Comparison of ENCODE assay signal across 8 cellular contexts in genomic region chr16:49350265-49351103, GRCh38. TPM values are rescaled to one million over a fixed set of nuclear protein-coding genes. Genes with fewer than 3 reads are reported as not detected.
DNase-seq lines count a peak whose midpoint lies in the region; ATAC-seq and TF ChIP-seq lines count a peak whose summit lies in the region.

No MANE protein-coding gene starts in this region.

- H3K79me2 ChIP-seq in GM23248 (ENCODE audit: insufficient read depth), result no peaks in the 10 kb centered on the region

- H3K27me3 ChIP-seq in GM23248 (replicated peaks; ENCODE audit: insufficient read depth) (no peaks in the 10 kb centered on the region), vagina (no peaks in the 10 kb centered on the region)

- H3K4me3 ChIP-seq in GM23248, result no peak overlapping the region
- H3K4me3 ChIP-seq in vagina, result no peak overlapping the region

- H3K36me3 ChIP-seq in GM23248 (ENCODE audit: low read depth), result no peaks in the 10 kb centered on the region
- H3K36me3 ChIP-seq in vagina, result no peaks in the 10 kb centered on the region

- H3K27me3 Mint-ChIP-seq in activated T-cell treated with anti-CD3 and anti-CD28 coated beads, Interleukin-2, amount 50 U/mL, for 24 hours, result peaks cover 25% of the 10 kb centered on the region

- no peak overlapping the region for H3K27ac ChIP-seq in GM23248
- H3K27ac ChIP-seq in vagina, result no peak overlapping the region

- 28 to 33% methylated on average over 21 to 25 of the region's 25 CpGs for WGBS in GM23248 (ENCODE audit: low coverage in 1 of 2, low lambda C conversion rate in 2 of 2, missing lambda C conversion rate in 2 of 2), 2 experiments

- no peak overlapping the region for H3K9ac ChIP-seq in GM23248

- H3K9me3 Mint-ChIP-seq in activated T-cell treated with anti-CD3 and anti-CD28 coated beads, Interleukin-2, amount 50 U/mL, for 24 hours, result no peaks in the 10 kb centered on the region

- H2AFZ ChIP-seq in GM23248, result no peak overlapping the region

- no peaks in the 10 kb centered on the region for H3K36me3 Mint-ChIP-seq in activated T-cell treated with anti-CD3 and anti-CD28 coated beads, Interleukin-2, amount 50 U/mL, for 24 hours (ENCODE audit: low read depth)

- no peaks in the 10 kb centered on the region for H3K4me1 Mint-ChIP-seq in activated T-cell treated with anti-CD3 and anti-CD28 coated beads, Interleukin-2, amount 50 U/mL, for 24 hours (ENCODE audit: low read depth)

- no peak overlapping the region for H3K4me3 Mint-ChIP-seq in activated T-cell treated with anti-CD3 and anti-CD28 coated beads, Interleukin-2, amount 50 U/mL, for 24 hours

- no peak overlapping the region for H3K27ac Mint-ChIP-seq in activated T-cell treated with anti-CD3 and anti-CD28 coated beads, Interleukin-2, amount 50 U/mL, for 24 hours

- intact Hi-C loops in vagina (cut with DNase I), result loop anchor here (10.0 kb wide), 1 partner anchor 656 kb away; no protein-coding TSS in a partner anchor

- no peaks in the 10 kb centered on the region for H3K9me2 ChIP-seq in GM23248 (ENCODE audit: insufficient read depth)

- in situ Hi-C loops in GM23248 (cut with MboI), result loop anchor here (5.0 kb wide), 1 partner anchor 663 kb away; no protein-coding TSS in a partner anchor

- no peaks in the 10 kb centered on the region for H4K20me1 ChIP-seq in GM23248 (ENCODE audit: insufficient read depth)

- H3K4me2 ChIP-seq in GM23248 (ENCODE audit: unreplicated experiment), result no peak overlapping the region

- ATAC-seq in omental fat pad (ENCODE audit: low FRiP score), result no peak
- ATAC-seq in GM18505 (IDR thresholded peaks at IDR 0.05; ENCODE audit: unreplicated experiment), result no peak

- TF ChIP-seq CTCF in omental fat pad (IDR thresholded peaks at IDR 0.05) (peak in 1 of 3 donors; percentile 15), vagina (IDR thresholded peaks at IDR 0.05) (peak; percentile 51 to 80 (median 78))

- H3K4me1 ChIP-seq in GM23248 (ENCODE audit: insufficient read depth) (no peaks in the 10 kb centered on the region), vagina (no peaks in the 10 kb centered on the region)

- no peaks in the 10 kb centered on the region for H3F3A ChIP-seq in GM23248 (ENCODE audit: insufficient read depth)

- no peak for TF ChIP-seq POLR2A in vagina (IDR thresholded peaks at IDR 0.05)
- TF ChIP-seq POLR2A in GM18505 (IDR thresholded peaks at IDR 0.05; ENCODE audit: borderline replicate concordance, extremely low read depth, insufficient read depth, insufficient read length), result no peak

- DNase-seq in COLO829 (ENCODE audit: low spot score) (peak; percentile 40), GM23248 (peak; percentile 59), NCI-H748 (lab: John Stamatoyannopoulos, UW; ENCODE audit: unreplicated experiment) (peak; percentile 41), foreskin melanocyte (peak; percentile 27), omental fat pad (ENCODE audit: low spot score) (peak; percentile 60), vagina (ENCODE audit: extremely low spot score in 2 of 2) (no peak)
- peak; percentile 66 for DNase-seq in activated T-cell treated with anti-CD3 and anti-CD28 coated beads, Interleukin-2, amount 50 U/mL, for 24 hours

- no peaks in the 10 kb centered on the region for H3K9me3 ChIP-seq in GM23248 (ENCODE audit: low read depth)
- no peaks in the 10 kb centered on the region for H3K9me3 ChIP-seq in vagina

RNA-seq across cellular contexts. Expression of gene C16orf78, which starts 23.1 kb away (rescaled TPM):
- total RNA-seq in GM23248 (2014; rRNA removed; shearing (Covaris generic)), result not detected in 2 replicates
- polyA plus RNA-seq in GM23248 (2016; fragmentation: Nextera tagmentation; extraction: Ambion mirVana), result not detected in 2 replicates
- not detected for total RNA-seq in omental fat pad
- not detected for total RNA-seq in vagina

Comparison
In these comparisons a context has a peak if more than half of its experiments do, and no peak if none do; other contexts are left out.
1. DNase-seq: peak in COLO829 (single experiment), GM23248 (single experiment), NCI-H748 (single experiment), activated T-cell treated with anti-CD3 and anti-CD28 coated beads, Interleukin-2, amount 50 U/mL, for 24 hours (single experiment), foreskin melanocyte (single experiment) and omental fat pad (single experiment); none in vagina (0 of 2).